7 cellular contexts compared by ENCODE assay signal in genomic region chr7:128135275-128136214, GRCh38.
DNase-seq lines count a peak whose midpoint lies in the region; ATAC-seq and TF ChIP-seq lines count a peak whose summit lies in the region.

No MANE protein-coding gene starts in this region.

- ATAC-seq in GM18498 (IDR thresholded peaks at IDR 0.05; ENCODE audit: unreplicated experiment) (peak; percentile 94), HG02642 (IDR thresholded peaks at IDR 0.05; ENCODE audit: poor library complexity, unreplicated experiment) (peak; percentile 93)

- TF ChIP-seq RAD21 in liver (IDR thresholded peaks at IDR 0.05), result peak in 1 of 2 donors; percentile 31

- peaks cover 0 to 7% (median 2%) of the 10 kb centered on the region in 4 donors for H3K27me3 ChIP-seq in liver (ENCODE audit: control insufficient read depth in 4 of 4, insufficient read depth in 4 of 4, low read length in 3 of 4)

- peak overlapping the region; percentile 61 for H3K4me3 ChIP-seq in choroid plexus epithelial cell (ENCODE audit: low read depth, low read length)
- H3K4me3 ChIP-seq in liver (ENCODE audit: low read depth in 1 of 3, low read length in 3 of 3), result peak overlapping the region; percentile 49 to 70 (median 55)

- TF ChIP-seq CTCF in choroid plexus epithelial cell (conservative IDR thresholded peaks at IDR 0.05; ENCODE audit: low read depth, low read length) (peak; percentile 51), liver (IDR thresholded peaks at IDR 0.05; ENCODE audit: low read depth, low read length, missing input control) (peak; percentile 80)

- H3K36me3 ChIP-seq in liver (ENCODE audit: control insufficient read depth in 4 of 4, insufficient read depth in 3 of 4, low read depth in 1 of 4, low read length in 3 of 4), result no peaks in the 10 kb centered on the region

- H3K9me3 ChIP-seq in liver (ENCODE audit: control insufficient read depth in 4 of 4, low read length in 3 of 4), result peaks cover 0 to 1% (median 0%) of the 10 kb centered on the region in 4 donors

- DNase-seq in NCI-H146 (lab: John Stamatoyannopoulos, UW), result peak; percentile 57
- DNase-seq in activated CD4-positive, alpha-beta T cell treated with anti-CD3 and anti-CD28 coated beads for 1 hour, result peak; percentile 24
- peak; percentile 53 for DNase-seq in choroid plexus epithelial cell (ENCODE audit: low read depth)
- peak; percentile 75 for DNase-seq in stimulated activated CD4-positive, alpha-beta T cell treated with anti-CD3 and anti-CD28 coated beads, Interleukin-4, amount 100 ng/mL, for 24 hours

- no peak overlapping the region for H3K27ac ChIP-seq in liver (ENCODE audit: low read depth in 1 of 2, low read length in 2 of 2)

- WGBS in liver, result 1% methylated on average over 62 of the region's 62 CpGs

- H3K4me1 ChIP-seq in liver (ENCODE audit: control insufficient read depth in 4 of 4, insufficient read depth in 4 of 4, low read length in 3 of 4), result peaks cover 5 to 17% (median 13%) of the 10 kb centered on the region in 4 donors

- H3K9ac ChIP-seq in liver (ENCODE audit: low read depth in 1 of 2, low read length in 2 of 2), result peak overlapping the region in 1 of 2 donors; percentile 38

TF ChIP-seq in liver, 16 proteins besides CTCF, POLR2A, EP300 and RAD21:
- TF ChIP-seq EGR1 (IDR thresholded peaks at IDR 0.05; ENCODE audit: low read depth in 2 of 2) (peak; percentile 84 to 85), NR2F2 (IDR thresholded peaks at IDR 0.05) (no peak), MAX (IDR thresholded peaks at IDR 0.05) (no peak), FOXA1 (IDR thresholded peaks at IDR 0.05) (no peak)

Comparison
In these comparisons a context has a peak if more than half of its experiments do, and no peak if none do; other contexts are left out.
1. DNase-seq: peak in every context shown above with its lines; median percentile 75 in stimulated activated CD4-positive, alpha-beta T cell treated with anti-CD3 and anti-CD28 coated beads, Interleukin-4, amount 100 ng/mL, for 24 hours; 57 in NCI-H146; 53 in choroid plexus epithelial cell; 24 in activated CD4-positive, alpha-beta T cell treated with anti-CD3 and anti-CD28 coated beads for 1 hour.